In the genomic region with DNA sequence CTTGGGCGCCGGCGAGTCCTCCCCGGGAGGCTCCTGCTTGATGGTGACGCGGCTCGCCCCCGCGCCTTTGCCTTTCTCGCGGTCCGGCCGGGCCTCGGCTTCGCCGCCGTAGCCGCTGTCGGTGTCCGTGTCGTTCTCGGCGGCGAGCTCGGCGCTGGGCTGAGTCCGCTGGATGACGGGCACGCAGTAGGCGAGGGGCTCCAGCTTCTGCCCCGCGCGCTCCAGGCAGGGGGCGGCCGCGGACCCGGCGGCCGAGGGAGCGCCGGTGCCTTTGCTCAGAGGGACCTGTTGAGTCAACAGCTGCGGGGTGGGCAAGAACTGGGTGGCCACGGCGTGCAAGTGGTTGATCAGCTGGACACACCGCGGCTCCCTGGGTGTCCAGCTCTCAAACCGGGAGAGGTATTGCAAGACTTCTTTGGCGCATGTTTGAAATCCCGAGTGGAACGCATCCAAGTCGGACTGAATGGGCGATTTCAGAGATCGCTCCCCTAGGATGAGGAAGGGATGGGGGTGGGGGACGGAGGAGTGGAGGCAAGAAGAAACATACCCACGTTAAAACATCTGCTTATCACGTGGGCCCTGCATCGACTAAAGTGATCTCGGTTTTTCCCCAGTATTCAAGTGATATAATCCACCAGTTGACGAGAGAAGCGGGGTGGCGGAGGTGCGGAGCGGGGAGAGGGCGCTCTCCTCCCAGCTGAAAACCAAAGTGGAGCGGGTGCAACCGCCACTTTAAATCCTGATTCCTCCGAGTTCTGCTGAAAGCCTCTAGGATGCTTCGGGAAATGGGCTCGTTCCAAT, we compare ENCODE assay signal across 8 cellular contexts. TPM values are rescaled to one million over a fixed set of nuclear protein-coding genes. Genes with fewer than 3 reads are reported as not detected.
DNase-seq lines count a peak whose midpoint lies in the region; ATAC-seq, FAIRE-seq and TF ChIP-seq lines count a peak whose summit lies in the region.

No MANE protein-coding gene starts in this region.

- H3K27me3 ChIP-seq in DOHH2 (ENCODE audit: control insufficient read depth, low read length) (peaks cover 86% of the 10 kb centered on the region), Peyer's patch (no peaks in the 10 kb centered on the region), GM12878 (replicated peaks in 1 of 2; ENCODE audit: control insufficient read depth in 2 of 2, insufficient read depth in 2 of 2, low read length in 1 of 2) (peaks cover 10 to 38% of the 10 kb centered on the region in 2 experiments)

- WGBS in GM12878 (ENCODE audit: insufficient coverage, insufficient replicate concordance, low lambda C conversion rate, missing lambda C conversion rate), result under 1% methylated on average over 57 of the region's 69 CpGs

- TF ChIP-seq POLR2A in Peyer's patch (IDR thresholded peaks at IDR 0.05) (no peak), GM12878 (IDR thresholded peaks at IDR 0.05; ENCODE audit: low read depth, low read length) (no peak)

- FAIRE-seq in GM12878 (lab: Jason Lieb, UNC), result no peak

- RAD21 ChIA-PET in GM12878 (lab: Charles Lee; ENCODE audit: unreplicated experiment), result interaction anchor here (0.7 to 5.7 kb wide), 20 partner anchors 22 to 591 kb away, joined by 3 to 29 read pairs (median 4); partner anchors contain the start of gene SSPN

- peak; percentile 17 for ATAC-seq in GM12878

- peaks cover 41% of the 10 kb centered on the region for H3K4me1 ChIP-seq in DOHH2 (ENCODE audit: control insufficient read depth, low read length)
- peaks cover 0 to 21% (median 2%) of the 10 kb centered on the region in 4 donors for H3K4me1 ChIP-seq in Peyer's patch
- H3K4me1 ChIP-seq in GM12878 (ENCODE audit: control insufficient read depth, insufficient read depth, low read length), result peaks cover 26% of the 10 kb centered on the region

- BruUV-seq in GM12878 (replicated peaks; lab: Mats Ljungman, UMichigan), result no TSS peak

- in situ Hi-C loops in GM12878 (cut with MboI), result loop anchor here (25.0 kb wide), 1 partner anchor 514 kb away; no protein-coding TSS in a partner anchor

- peak overlapping the region; percentile 41 for H2AFZ ChIP-seq in GM12878 (ENCODE audit: control insufficient read depth, low read depth, low read length)

- POLR2A ChIA-PET in GM12878 (lab: Charles Lee), result interaction anchor here (0.5 to 1.2 kb wide), 3 partner anchors 8 to 218 kb away, joined by 3 to 4 read pairs (median 3); no protein-coding TSS in a partner anchor

- H3K36me3 ChIP-seq in DOHH2 (ENCODE audit: control insufficient read depth, low read length) (no peaks in the 10 kb centered on the region), Peyer's patch (no peaks in the 10 kb centered on the region), GM12878 (ENCODE audit: control insufficient read depth in 2 of 2, insufficient read depth in 2 of 2, low read length in 1 of 2) (no peaks in the 10 kb centered on the region)

- H3F3A ChIP-seq in DOHH2 (ENCODE audit: control insufficient read depth, insufficient read depth), result peaks cover 2% of the 10 kb centered on the region; the same call in 1 of the 2 replicates

- TF ChIP-seq CTCF in DOHH2 (IDR thresholded peaks at IDR 0.05; ENCODE audit: low read depth, low read length, poor library complexity, severe bottlenecking), result no peak
- TF ChIP-seq CTCF in HFF-Myc (IDR thresholded peaks at IDR 0.05; ENCODE audit: low read depth, low read length, missing control alignments), result peak; percentile 13
- TF ChIP-seq CTCF in Peyer's patch (IDR thresholded peaks at IDR 0.05), result peak in 4 of 6 experiments; percentile 7 to 34 (median 24)
- TF ChIP-seq CTCF in GM12878 (IDR thresholded peaks at IDR 0.05 in 2 of 3, conservative IDR thresholded peaks at IDR 0.05 in 1 of 3; ENCODE audit: control insufficient read depth in 2 of 3, extremely low read depth in 1 of 3, insufficient read depth in 1 of 3, low read depth in 3 of 3, low read length in 3 of 3), result peak; percentile 28 to 50 (median 35); a peak in 4 of 6 replicates

- H3K27ac ChIP-seq in DOHH2 (ENCODE audit: low read depth, low read length) (no peak overlapping the region), Peyer's patch (peak overlapping the region; percentile 45 to 94 (median 89)), GM12878 (ENCODE audit: control insufficient read depth, insufficient read depth) (no peak overlapping the region)

- no peak for TF ChIP-seq EP300 in GM12878 (IDR thresholded peaks at IDR 0.05; ENCODE audit: borderline replicate concordance in 1 of 2, control insufficient read depth in 1 of 2, low read depth in 2 of 2, low read length in 2 of 2)

- SMC1A ChIA-PET in GM12878 (lab: Charles Lee; ENCODE audit: uncharacterized antibody, unreplicated experiment), result interaction anchor here (0.6 to 8.3 kb wide), 25 partner anchors 13 to 708 kb away, joined by 3 to 91 read pairs (median 4); no protein-coding TSS in a partner anchor

- intact Hi-C loops in GM12878 (cut with micrococcal nuclease; ENCODE audit: unreplicated experiment), result loop anchor here (5.0 kb wide), 1 partner anchor 149 kb away; no protein-coding TSS in a partner anchor

- no peak overlapping the region; the same call in 1 of the 2 replicates for H3K9ac ChIP-seq in GM12878 (ENCODE audit: control insufficient read depth, insufficient read depth, low read length)

- H3K79me2 ChIP-seq in DOHH2 (ENCODE audit: control insufficient read depth, low read length), result no peaks in the 10 kb centered on the region
- H3K79me2 ChIP-seq in GM12878 (ENCODE audit: control insufficient read depth, insufficient read depth, low read length), result no peaks in the 10 kb centered on the region

- H3K4me3 ChIP-seq in DOHH2 (ENCODE audit: low read length) (peak overlapping the region; percentile 55), HFF-Myc (replicated peaks; ENCODE audit: low read depth, low read length) (peak overlapping the region; percentile 61), Peyer's patch (peak overlapping the region; percentile 52 to 72 (median 68)), GM12878 (peak overlapping the region; percentile 64)

- peak overlapping the region; percentile 69 for H3K4me2 ChIP-seq in DOHH2 (ENCODE audit: low read length)
- H3K4me2 ChIP-seq in GM12878 (ENCODE audit: control insufficient read depth, insufficient read depth), result peak overlapping the region; percentile 70

- H4K20me1 ChIP-seq in DOHH2 (ENCODE audit: control insufficient read depth, insufficient read depth, low read depth, low read length) (peaks cover 5% of the 10 kb centered on the region; the same call in 1 of the 2 replicates), GM12878 (ENCODE audit: control insufficient read depth, insufficient read depth) (no peaks in the 10 kb centered on the region)

- CTCF ChIA-PET in GM12878 (lab: Yijun Ruan, JAX), result interaction anchor here (0.7 to 7.8 kb wide), 32 partner anchors 8 to 578 kb away, joined by 3 to 74 read pairs (median 3); no protein-coding TSS in a partner anchor

- DNase-seq in HFF-Myc (ENCODE audit: extremely low read depth, low read depth), result peak; percentile 84
- DNase-seq in Peyer's patch, result peak; percentile 72 to 85 (median 77)
- no peak for DNase-seq in GM12878 (ENCODE audit: low read depth, low spot score)
- DNase-seq in hypothalamus (lab: John Stamatoyannopoulos, UW), result peak in 49 of 51 donors; percentile 27 to 90 (median 70)
- DNase-seq in putamen (ENCODE audit: low spot score), result peak; percentile 85
- DNase-seq in GOT3 (lab: John Stamatoyannopoulos, UW), result no peak
- DNase-seq in OCI-M2 (lab: John Stamatoyannopoulos, UW; ENCODE audit: unreplicated experiment), result no peak

- H3K9me3 ChIP-seq in DOHH2 (ENCODE audit: control insufficient read depth, insufficient read depth, low read length) (no peaks in the 10 kb centered on the region), Peyer's patch (no peaks in the 10 kb centered on the region), GM12878 (replicated peaks; ENCODE audit: control insufficient read depth, insufficient read depth, low read length) (no peaks in the 10 kb centered on the region)

- TF ChIP-seq RAD21 in GM12878 (IDR thresholded peaks at IDR 0.05; ENCODE audit: insufficient read depth, low read depth, low read length), result peak; percentile 38

- no peaks in the 10 kb centered on the region for H3K9me2 ChIP-seq in DOHH2 (replicated peaks; ENCODE audit: control insufficient read depth, low read length)

TF ChIP-seq in GM12878, 131 proteins besides CTCF, POLR2A, EP300 and RAD21 (continues in another document):
- TF ChIP-seq SUZ12 (IDR thresholded peaks at IDR 0.05; ENCODE audit: unreplicated experiment), result peak; percentile 83
- no peak for TF ChIP-seq MTA2 (IDR thresholded peaks at IDR 0.05; ENCODE audit: low read depth)
- peak; percentile 20; the same call in 1 of the 2 replicates for TF ChIP-seq NBN (IDR thresholded peaks at IDR 0.05)
- no peak for TF ChIP-seq NR2C1 (IDR thresholded peaks at IDR 0.05)
- peak; percentile 32; the same call in 1 of the 2 replicates for TF ChIP-seq SMC3 (IDR thresholded peaks at IDR 0.05; ENCODE audit: borderline replicate concordance, low read length)
- TF ChIP-seq LARP7 (IDR thresholded peaks at IDR 0.05), result peak; percentile 43
- TF ChIP-seq SMAD1 (IDR thresholded peaks at IDR 0.05; ENCODE audit: low read depth, partially characterized antibody), result no peak
- TF ChIP-seq USF1 (IDR thresholded peaks at IDR 0.05; ENCODE audit: borderline replicate concordance, extremely low read length, insufficient read depth, low read depth, low read length), result peak; percentile 14

RNA-seq across cellular contexts. Expression of gene BHLHE41, which starts 2.0 kb away (rescaled TPM):
- total RNA-seq in Peyer's patch (10 to 100 TPM in 1 of 4 donors, 1 to 10 TPM in 2, under 1 TPM in 1; 0.18 to 11.6 (median 2.2) TPM), GM12878 (2014; rRNA removed) (not detected in 2 replicates), GM12878 (2014; rRNA removed; fragmentation: Illumina TruSeq; extraction: Trizol) (0.04 and 0.14 TPM in 2 replicates), GM12878 (2021) (0.13 and 0.45 TPM in 2 replicates)
- total RNA-seq in GM12878 (2013; cell fraction: nucleolus; rRNA removed), result 0.15 TPM in 2 replicates
- polyA plus RNA-seq in GM12878 (2011; ENCODE audit: low read depth), result 0.17 TPM
- polyA plus RNA-seq in GM12878 (2011; rRNA removed) (0.84 and 1.5 TPM in 2 replicates), GM12878 (2014; fragmentation: Illumina TruSeq; extraction: Trizol) (0.07 TPM in 1 of 2 replicates, not detected in the other), GM12878 (2014; fragmentation: Nextera tagmentation; extraction: Ambion mirVana) (under 1 TPM; 0.02 to 0.04 TPM), GM12878 (2014; rRNA removed) (0.08 and 0.23 TPM in 2 replicates), GM12878 (2016; fragmentation: Nextera tagmentation; extraction: Ambion mirVana) (not detected)
- polyA plus RNA-seq in GM12878 (2011; cell fraction: cytosol; rRNA removed), result 0.48 and 1.2 TPM in 2 replicates
- polyA plus RNA-seq in GM12878 (2011; cell fraction: nucleus; rRNA removed), result 0.89 and 1.9 TPM in 2 replicates
- polyA plus RNA-seq in GM12878 (2012), result 0.74 and 1.8 TPM in 2 replicates
- 0.41 and 1.2 TPM in 2 replicates for polyA minus RNA-seq in GM12878 (2011; rRNA and poly(A)+ RNA removed)
- polyA minus RNA-seq in GM12878 (2011; cell fraction: cytosol; rRNA and poly(A)+ RNA removed), result 0.21 and 0.53 TPM in 2 replicates
- 0.36 and 2.1 TPM in 2 replicates for polyA minus RNA-seq in GM12878 (2011; cell fraction: nucleus; rRNA and poly(A)+ RNA removed)

Comparison
In these comparisons a context has a peak if more than half of its experiments do, and no peak if none do; other contexts are left out.
1. H3K27ac ChIP-seq: peak in Peyer's patch (4 of 4); none in DOHH2 (single experiment) and GM12878 (single experiment).
2. DNase-seq: peak in HFF-Myc (single experiment), Peyer's patch (3 of 3), hypothalamus (49 of 51) and putamen (single experiment); none in GM12878 (single experiment), GOT3 (single experiment) and OCI-M2 (single experiment).
3. Peak in every context shown above with its lines, with median percentiles within 50 percentile points of each other: H3K4me3 ChIP-seq.